8 cellular contexts compared by ENCODE assay signal in the genomic region with DNA sequence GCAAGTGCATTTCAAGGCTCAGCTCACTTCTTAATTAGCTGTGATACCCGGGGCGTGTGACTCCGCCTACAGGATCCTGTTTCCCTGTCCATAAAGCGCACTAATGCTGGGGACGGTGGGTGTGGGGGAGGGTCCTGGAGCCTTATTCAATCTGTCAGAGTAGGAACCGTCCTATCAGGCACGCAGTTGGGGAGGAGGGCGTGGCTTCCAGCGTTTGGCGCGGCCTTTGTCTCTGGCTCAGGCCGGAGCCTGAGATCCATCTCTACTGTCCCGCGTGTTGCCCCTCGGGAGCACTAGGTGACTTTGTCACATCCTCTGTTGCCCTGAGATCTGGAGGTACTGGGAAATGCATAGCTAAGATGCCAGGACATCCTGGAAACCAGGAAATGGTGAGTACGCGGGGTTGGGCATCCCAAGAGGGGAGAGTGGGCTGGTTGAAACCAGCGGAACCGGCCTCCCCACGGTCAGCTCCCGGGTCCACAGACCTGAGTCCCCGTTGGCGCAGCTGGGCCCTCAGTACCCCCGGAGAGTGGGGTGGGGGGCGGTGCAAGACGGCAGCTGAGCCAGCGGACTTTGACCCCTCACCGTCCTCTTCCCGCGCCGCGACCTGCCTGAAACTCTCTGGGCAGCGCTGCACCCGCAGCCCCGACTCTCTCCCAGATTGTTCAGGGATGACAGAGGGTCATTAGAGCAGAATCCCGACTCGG.
A peak's percentile ranks its signal among the peaks of the same experiment; 100 is the strongest.
DNase-seq lines count a peak whose midpoint lies in the region; ATAC-seq and TF ChIP-seq lines count a peak whose summit lies in the region.

No MANE protein-coding gene starts in this region.

- peak overlapping the region; percentile 33 to 43 (median 40) for H3K4me3 ChIP-seq in esophagus muscularis mucosa
- peak overlapping the region; percentile 85 for H3K4me3 ChIP-seq in neural cell (ENCODE audit: low read length)

- ATAC-seq in HG02798 (IDR thresholded peaks at IDR 0.05; ENCODE audit: poor library complexity, unreplicated experiment): peak; percentile 95

- no peak for TF ChIP-seq RAD21 in neural cell (conservative IDR thresholded peaks at IDR 0.05)

- peak overlapping the region; percentile 58 for H3K9ac ChIP-seq in neural cell (ENCODE audit: low read length)

- intact Hi-C loops in esophagus muscularis mucosa (cut with DNase I): no loop called here

- H3K27me3 ChIP-seq in esophagus muscularis mucosa (peaks cover 0 to 46% (median 9%) of the 10 kb centered on the region in 4 donors), neural cell (ENCODE audit: insufficient read depth, low read depth, low read length) (peaks cover 9% of the 10 kb centered on the region)

- H3F3A ChIP-seq in neural cell (ENCODE audit: insufficient read depth, low read length, poor library complexity, severe bottlenecking): no peaks in the 10 kb centered on the region

- peak overlapping the region; percentile 41 for H3K27ac ChIP-seq in VCaP
- H3K27ac ChIP-seq in esophagus muscularis mucosa (replicated peaks in 1 of 4): no peak overlapping the region
- no peak overlapping the region for H3K27ac ChIP-seq in neural cell (ENCODE audit: low read length)

- 2% methylated on average over 28 of the region's 37 CpGs for WGBS in esophagus muscularis mucosa

- H3K79me2 ChIP-seq in neural cell (replicated peaks; ENCODE audit: insufficient read depth, low read length): no peaks in the 10 kb centered on the region

- TF ChIP-seq EP300 in esophagus muscularis mucosa (IDR thresholded peaks at IDR 0.05) (no peak), neural cell (conservative IDR thresholded peaks at IDR 0.05; ENCODE audit: poor library complexity, severe bottlenecking) (no peak)

- TF ChIP-seq CTCF in VCaP (conservative IDR thresholded peaks at IDR 0.05): no peak
- TF ChIP-seq CTCF in esophagus muscularis mucosa (IDR thresholded peaks at IDR 0.05): no peak
- TF ChIP-seq CTCF in neural cell (IDR thresholded peaks at IDR 0.05; ENCODE audit: poor library complexity, severe bottlenecking): peak; percentile 9

- H3K4me1 ChIP-seq in esophagus muscularis mucosa: peaks cover 8 to 15% (median 10%) of the 10 kb centered on the region in 4 donors

- DNase-seq in stimulated activated naive CD4-positive, alpha-beta T cell treated with Interleukin-2 at 50 U/mL for 16 hours (lab: John Stamatoyannopoulos, UW): peak; percentile 22
- no peak for DNase-seq in stimulated activated naive CD4-positive, alpha-beta T cell (lab: John Stamatoyannopoulos, UW)
- peak; percentile 90 to 94 for DNase-seq in NCI-H1930 (lab: John Stamatoyannopoulos, UW)
- DNase-seq in esophagus muscularis mucosa (ENCODE audit: extremely low spot score): no peak
- DNase-seq in LoVo (ENCODE audit: low spot score): no peak

- no peaks in the 10 kb centered on the region for H3K9me2 ChIP-seq in neural cell (ENCODE audit: insufficient read depth, low read length)

- no peak for TF ChIP-seq POLR2A in esophagus muscularis mucosa (IDR thresholded peaks at IDR 0.05; ENCODE audit: low read depth)

- H3K9me3 ChIP-seq in esophagus muscularis mucosa: peaks cover 0 to 2% (median 0%) of the 10 kb centered on the region in 4 donors
- H3K9me3 ChIP-seq in neural cell (ENCODE audit: low read length): no peaks in the 10 kb centered on the region

- H4K20me1 ChIP-seq in neural cell (ENCODE audit: insufficient read depth): no peaks in the 10 kb centered on the region

- peak overlapping the region; percentile 66 for H3K4me2 ChIP-seq in neural cell (ENCODE audit: low read length)

- H2AFZ ChIP-seq in neural cell (ENCODE audit: low read depth, low read length): peak overlapping the region; percentile 65

- H3K36me3 ChIP-seq in esophagus muscularis mucosa: no peaks in the 10 kb centered on the region
- no peaks in the 10 kb centered on the region for H3K36me3 ChIP-seq in neural cell (ENCODE audit: insufficient read depth, low read length)

TF ChIP-seq in neural cell, 6 proteins besides CTCF, POLR2A, EP300 and RAD21:
- TF ChIP-seq EZH2 (IDR thresholded peaks at IDR 0.05; ENCODE audit: borderline replicate concordance, insufficient read depth, low read length, poor library complexity, severe bottlenecking): no peak
- TF ChIP-seq TAF1 (IDR thresholded peaks at IDR 0.05; ENCODE audit: low read depth): no peak
- TF ChIP-seq SMC3 (conservative IDR thresholded peaks at IDR 0.05; ENCODE audit: poor library complexity): peak; percentile 25
- TF ChIP-seq POLR2AphosphoS5 (IDR thresholded peaks at IDR 0.05): peak; percentile 37
- peak; percentile 95 for TF ChIP-seq MXI1 (conservative IDR thresholded peaks at IDR 0.05; ENCODE audit: poor library complexity, severe bottlenecking)
- TF ChIP-seq, protein P1, sequence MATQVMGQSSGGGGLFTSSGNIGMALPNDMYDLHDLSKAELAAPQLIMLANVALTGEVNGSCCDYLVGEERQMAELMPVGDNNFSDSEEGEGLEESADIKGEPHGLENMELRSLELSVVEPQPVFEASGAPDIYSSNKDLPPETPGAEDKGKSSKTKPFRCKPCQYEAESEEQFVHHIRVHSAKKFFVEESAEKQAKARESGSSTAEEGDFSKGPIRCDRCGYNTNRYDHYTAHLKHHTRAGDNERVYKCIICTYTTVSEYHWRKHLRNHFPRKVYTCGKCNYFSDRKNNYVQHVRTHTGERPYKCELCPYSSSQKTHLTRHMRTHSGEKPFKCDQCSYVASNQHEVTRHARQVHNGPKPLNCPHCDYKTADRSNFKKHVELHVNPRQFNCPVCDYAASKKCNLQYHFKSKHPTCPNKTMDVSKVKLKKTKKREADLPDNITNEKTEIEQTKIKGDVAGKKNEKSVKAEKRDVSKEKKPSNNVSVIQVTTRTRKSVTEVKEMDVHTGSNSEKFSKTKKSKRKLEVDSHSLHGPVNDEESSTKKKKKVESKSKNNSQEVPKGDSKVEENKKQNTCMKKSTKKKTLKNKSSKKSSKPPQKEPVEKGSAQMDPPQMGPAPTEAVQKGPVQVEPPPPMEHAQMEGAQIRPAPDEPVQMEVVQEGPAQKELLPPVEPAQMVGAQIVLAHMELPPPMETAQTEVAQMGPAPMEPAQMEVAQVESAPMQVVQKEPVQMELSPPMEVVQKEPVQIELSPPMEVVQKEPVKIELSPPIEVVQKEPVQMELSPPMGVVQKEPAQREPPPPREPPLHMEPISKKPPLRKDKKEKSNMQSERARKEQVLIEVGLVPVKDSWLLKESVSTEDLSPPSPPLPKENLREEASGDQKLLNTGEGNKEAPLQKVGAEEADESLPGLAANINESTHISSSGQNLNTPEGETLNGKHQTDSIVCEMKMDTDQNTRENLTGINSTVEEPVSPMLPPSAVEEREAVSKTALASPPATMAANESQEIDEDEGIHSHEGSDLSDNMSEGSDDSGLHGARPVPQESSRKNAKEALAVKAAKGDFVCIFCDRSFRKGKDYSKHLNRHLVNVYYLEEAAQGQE (IDR thresholded peaks at IDR 0.05; ENCODE audit: borderline replicate concordance): peak; percentile 43

Comparison
In these comparisons a context has a peak if more than half of its experiments do, and no peak if none do; other contexts are left out.
1. DNase-seq: peak in stimulated activated naive CD4-positive, alpha-beta T cell treated with Interleukin-2 at 50 U/mL for 16 hours (single experiment) and NCI-H1930 (2 of 2); none in stimulated activated naive CD4-positive, alpha-beta T cell (0 of 6), esophagus muscularis mucosa (single experiment) and LoVo (single experiment).